ENCODE assay signal across 11 cellular contexts in genomic region chr1:225658041-225658440, GRCh38. TPM values are rescaled to one million over a fixed set of nuclear protein-coding genes. Genes with fewer than 3 reads are reported as not detected.
A peak's percentile ranks its signal among the peaks of the same experiment; 100 is the strongest.
DNase-seq lines count a peak whose midpoint lies in the region; ATAC-seq and TF ChIP-seq lines count a peak whose summit lies in the region.
"Had no signal": no experiment of that assay in that cellular context is flagged by ENCODE, and none has a peak within 500 bp of the region (broad histone marks: within the 10 kb centered on the region; RNA-seq: fewer than 3 reads in every experiment).

No MANE protein-coding gene starts in this region.

- H3K36me3 ChIP-seq in adipocyte (ENCODE audit: control insufficient read depth, insufficient read depth, low read length, severe bottlenecking) (no peaks in the 10 kb centered on the region), stomach smooth muscle (ENCODE audit: control insufficient read depth in 2 of 2, insufficient read depth in 2 of 2, low read length in 2 of 2) (no peaks in the 10 kb centered on the region), upper lobe of left lung (no peaks in the 10 kb centered on the region)

- H3K4me3 ChIP-seq in adipocyte (ENCODE audit: low read length) (peak overlapping the region; percentile 21), stomach smooth muscle (ENCODE audit: low read length in 2 of 2) (no peak overlapping the region), upper lobe of left lung (no peak overlapping the region)

- TF ChIP-seq POLR2A in upper lobe of left lung (IDR thresholded peaks at IDR 0.05), result no peak

- H3K4me1 ChIP-seq in adipocyte (ENCODE audit: control insufficient read depth, insufficient read depth, low read length), result peaks cover 34% of the 10 kb centered on the region
- peaks cover 37% of the 10 kb centered on the region for H3K4me1 ChIP-seq in stomach smooth muscle (ENCODE audit: control insufficient read depth, insufficient read depth, low read length)
- H3K4me1 ChIP-seq in upper lobe of left lung, result peaks cover 16 to 36% (median 27%) of the 10 kb centered on the region in 4 donors

- peak overlapping the region; percentile 71 for H3K9ac ChIP-seq in adipocyte (ENCODE audit: low read length)
- H3K9ac ChIP-seq in stomach smooth muscle (ENCODE audit: low read length in 2 of 2), result peak overlapping the region in 1 of 2 donors; percentile 28

- no peak for ATAC-seq in upper lobe of left lung (ENCODE audit: low FRiP score in 2 of 2)
- no peak for ATAC-seq in HG02759 (IDR thresholded peaks at IDR 0.05; ENCODE audit: unreplicated experiment)

- TF ChIP-seq CTCF in upper lobe of left lung (IDR thresholded peaks at IDR 0.05), result no peak

- peak overlapping the region; percentile 58 for H3K27ac ChIP-seq in stomach smooth muscle (ENCODE audit: low read length)
- peak overlapping the region in 2 of 4 donors; percentile 4 to 13 for H3K27ac ChIP-seq in upper lobe of left lung

- DNase-seq in HCEC 1CT (peak; percentile 54), adipocyte (ENCODE audit: low read depth) (peak; percentile 67), kidney glomerular epithelial cell (lab: John Stamatoyannopoulos, UW) (peak; percentile 18), upper lobe of left lung (no peak), NCI-H2081 (lab: John Stamatoyannopoulos, UW) (no peak), foreskin melanocyte (no peak)
- DNase-seq: activated CD4-positive, alpha-beta memory T cell treated with anti-CD3 and anti-CD28 coated beads for 36 hours; C1 segment of cervical spinal cord; DND-41 had no signal

- TF ChIP-seq EP300 in upper lobe of left lung (IDR thresholded peaks at IDR 0.05), result no peak

- no peaks in the 10 kb centered on the region for H3K27me3 ChIP-seq in adipocyte (replicated peaks; ENCODE audit: control insufficient read depth, insufficient read depth, low read length)
- no peaks in the 10 kb centered on the region for H3K27me3 ChIP-seq in stomach smooth muscle (ENCODE audit: control insufficient read depth in 1 of 2, insufficient read depth in 2 of 2, low read length in 2 of 2)
- no peaks in the 10 kb centered on the region for H3K27me3 ChIP-seq in upper lobe of left lung

- WGBS in upper lobe of left lung, 2 donors, result 75 to 81% methylated on average over 2 of the region's 2 CpGs

- H3K9me3 ChIP-seq in adipocyte (ENCODE audit: control insufficient read depth, low read length) (no peaks in the 10 kb centered on the region), stomach smooth muscle (ENCODE audit: control insufficient read depth in 2 of 2, low read length in 2 of 2) (no peaks in the 10 kb centered on the region), upper lobe of left lung (no peaks in the 10 kb centered on the region)

RNA-seq across cellular contexts. Expression of gene ENAH, which starts 5.1 kb away (rescaled TPM):
- total RNA-seq in upper lobe of left lung, result 10 to 100 TPM; 10.5 to 70.3 (median 33.8) TPM

Comparison
In these comparisons a context has a peak if more than half of its experiments do, and no peak if none do; other contexts are left out.
1. DNase-seq: peak in HCEC 1CT (single experiment), adipocyte (single experiment) and kidney glomerular epithelial cell (single experiment); none in upper lobe of left lung (0 of 2), NCI-H2081 (0 of 2) and foreskin melanocyte (single experiment).